In the genomic region with DNA sequence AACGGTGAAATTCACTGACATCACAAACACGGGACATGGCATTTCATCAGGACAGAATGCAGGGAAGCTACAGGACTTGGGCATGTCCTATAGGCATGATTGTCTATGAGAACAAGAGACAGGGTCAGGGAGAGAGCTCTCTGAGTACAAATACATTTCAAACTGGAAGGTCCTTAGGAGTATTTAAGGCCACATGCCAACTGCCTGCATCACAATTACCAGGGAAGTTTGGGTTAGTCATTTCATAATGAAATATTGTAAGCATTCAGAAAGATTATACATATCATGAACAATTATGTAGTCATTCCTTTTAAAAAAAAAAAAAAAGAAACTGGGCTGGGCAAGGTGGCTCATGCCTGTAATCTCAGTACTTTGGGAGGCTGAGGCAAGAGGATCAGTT, we compare ENCODE assay signal across 11 cellular contexts.
DNase-seq lines count a peak whose midpoint lies in the region; ATAC-seq and TF ChIP-seq lines count a peak whose summit lies in the region.
"Had no signal": no experiment of that assay in that cellular context is flagged by ENCODE, and none has a peak within 500 bp of the region (broad histone marks: within the 10 kb centered on the region; RNA-seq: fewer than 3 reads in every experiment).

No MANE protein-coding gene starts in this region.

- H3K9ac ChIP-seq in smooth muscle cell (ENCODE audit: low read depth) = no peak overlapping the region

- H3K4me3 ChIP-seq in smooth muscle cell = no peak overlapping the region

- no peaks in the 10 kb centered on the region for H3K27me3 ChIP-seq in smooth muscle cell (ENCODE audit: low read depth)

- no peaks in the 10 kb centered on the region for H3F3A ChIP-seq in smooth muscle cell (ENCODE audit: low read depth)

- WGBS in smooth muscle cell (ENCODE audit: low lambda C conversion rate) = 96% methylated on average over 2 of the region's 2 CpGs

- ATAC-seq in esophagus mucosa (peak; percentile 83), GM18505 (IDR thresholded peaks at IDR 0.05; ENCODE audit: unreplicated experiment) (no peak)
- ATAC-seq: left ventricle myocardium superior had no signal

- H4K20me1 ChIP-seq in smooth muscle cell (ENCODE audit: low read depth) = peaks cover 80% of the 10 kb centered on the region

- no peak overlapping the region for H2AFZ ChIP-seq in smooth muscle cell (ENCODE audit: low read depth)

- H3K27ac ChIP-seq in smooth muscle cell (ENCODE audit: low read depth) = peak overlapping the region; percentile 51

- TF ChIP-seq CTCF in smooth muscle cell (IDR thresholded peaks at IDR 0.05; ENCODE audit: borderline replicate concordance, insufficient read depth, poor library complexity, severe bottlenecking) = no peak

- H3K4me1 ChIP-seq in smooth muscle cell (ENCODE audit: low read depth) = peaks cover 3% of the 10 kb centered on the region

- H3K36me3 ChIP-seq in smooth muscle cell (ENCODE audit: low read depth) = peaks cover 14% of the 10 kb centered on the region

- H3K9me3 ChIP-seq in smooth muscle cell (replicated peaks; ENCODE audit: low read depth) = no peaks in the 10 kb centered on the region

- no peak for TF ChIP-seq POLR2A in GM18505 (IDR thresholded peaks at IDR 0.05; ENCODE audit: borderline replicate concordance, extremely low read depth, insufficient read depth, insufficient read length)

- no peak overlapping the region for H3K4me2 ChIP-seq in smooth muscle cell

- DNase-seq in ELR (ENCODE audit: low read depth) = peak; percentile 95
- DNase-seq in RKO (ENCODE audit: low spot score) = peak; percentile 94
- no peak for DNase-seq in smooth muscle cell (lab: John Stamatoyannopoulos, UW; ENCODE audit: unreplicated experiment)
- DNase-seq in cortex of kidney (lab: John Stamatoyannopoulos, UW) = no peak
- DNase-seq in DMS 273 treated with DMSO at 0.1 percent for 48 hours (lab: John Stamatoyannopoulos, UW) = no peak
- no peak for DNase-seq in NCI-H1105 (lab: John Stamatoyannopoulos, UW)
- DNase-seq: activated CD8-positive, alpha-beta memory T cell treated with anti-CD3 and anti-CD28 coated beads, Interleukin-2, amount 50 U/mL, for 48 hours; left ventricle myocardium superior; NCI-H2107 had no signal

- H3K79me2 ChIP-seq in smooth muscle cell (ENCODE audit: low read depth) = peaks cover 73% of the 10 kb centered on the region

Comparison
In these comparisons a context has a peak if more than half of its experiments do, and no peak if none do; other contexts are left out.
1. DNase-seq: peak in ELR (single experiment) and RKO (single experiment); none in smooth muscle cell (single experiment), cortex of kidney (single experiment), DMS 273 treated with DMSO at 0.1 percent for 48 hours (single experiment) and NCI-H1105 (single experiment).